In genomic region chr10:42865716-42866114, GRCh38 we compare ENCODE assay signal across 16 cellular contexts.
"Had no signal": no experiment of that assay in that cellular context is flagged by ENCODE, and none has a peak within 500 bp of the region (broad histone marks: within the 10 kb centered on the region; RNA-seq: fewer than 3 reads in every experiment).

No MANE protein-coding gene starts in this region.

- H3K4me3 ChIP-seq: lung, thyroid gland had no signal

- DNase-seq: colonic mucosa; dermis blood vessel endothelial cell; hippocampal formation; mesendoderm; naive B cell; occipital lobe; retina; small intestine; stimulated activated CD4-positive, alpha-beta T cell treated with anti-CD3 and anti-CD28 coated beads, Interleukin-12 subunit alpha, Interleukin-12 subunit beta, amount 100 ng/mL, for 4 hours; stimulated activated naive CD4-positive, alpha-beta T cell; stomach; thyroid gland had no signal

- ATAC-seq: left lung, pancreas had no signal

- H3K9me3 ChIP-seq: colonic mucosa, left lung, pancreas, prostate gland, stomach, thyroid gland had no signal

- H3K36me3 ChIP-seq: colonic mucosa, left lung, pancreas, prostate gland, stomach, thyroid gland had no signal

- H3K4me1 ChIP-seq: prostate gland had no signal

- H3K27ac ChIP-seq: colonic mucosa, left lung, pancreas, prostate gland, stomach, thyroid gland had no signal
